17 cellular contexts compared by ENCODE assay signal in genomic region chr22:35606916-35607315, GRCh38. TPM values are rescaled to one million over a fixed set of nuclear protein-coding genes. Genes with fewer than 3 reads are reported as not detected.
DNase-seq lines count a peak whose midpoint lies in the region; ATAC-seq and TF ChIP-seq lines count a peak whose summit lies in the region.
"Had no signal": no experiment of that assay in that cellular context is flagged by ENCODE, and none has a peak within 500 bp of the region (broad histone marks: within the 10 kb centered on the region; RNA-seq: fewer than 3 reads in every experiment).

No MANE protein-coding gene starts in this region.

- H3K4me2 ChIP-seq in neural progenitor cell: no peak overlapping the region

- no peak overlapping the region for H3K9ac ChIP-seq in neural progenitor cell

- peaks cover 5% of the 10 kb centered on the region for H3K4me1 ChIP-seq in neural progenitor cell
- H3K4me1 ChIP-seq: HAP-1 had no signal

- H3F3A ChIP-seq in neural progenitor cell (ENCODE audit: low read depth): no peaks in the 10 kb centered on the region

- H3K4me1 Mint-ChIP-seq in neural progenitor cell: peaks cover 21% of the 10 kb centered on the region

- no peaks in the 10 kb centered on the region for H3K79me2 ChIP-seq in neural progenitor cell (ENCODE audit: low read depth)

- H3K27me3 Mint-ChIP-seq in neural progenitor cell (ENCODE audit: insufficient read depth, low read depth): peaks cover 9% of the 10 kb centered on the region

- no peaks in the 10 kb centered on the region for H3K9me3 Mint-ChIP-seq in neural progenitor cell
- H3K9me3 Mint-ChIP-seq: CD14-positive monocyte; CD8-positive, alpha-beta T cell had no signal

- H3K27me3 ChIP-seq in neural progenitor cell: no peaks in the 10 kb centered on the region

- no peaks in the 10 kb centered on the region for H3K36me3 Mint-ChIP-seq in neural progenitor cell
- H3K36me3 Mint-ChIP-seq: CD14-positive monocyte; CD8-positive, alpha-beta T cell had no signal

- ATAC-seq in Right ventricle myocardium superior (ENCODE audit: poor library complexity) (no peak), left cardiac atrium (no peak), left ventricle myocardium superior (no peak), GM19324 (IDR thresholded peaks at IDR 0.05; ENCODE audit: low FRiP score, unreplicated experiment) (no peak)
- ATAC-seq: CD8-positive, alpha-beta T cell had no signal

- no peaks in the 10 kb centered on the region for H4K20me1 ChIP-seq in neural progenitor cell (ENCODE audit: low read depth)

- H3K36me3 ChIP-seq in neural progenitor cell: no peaks in the 10 kb centered on the region
- H3K36me3 ChIP-seq: HAP-1 had no signal

- intact Hi-C loops in Right ventricle myocardium superior (cut with DNase I) (no loop called here), left cardiac atrium (cut with DNase I) (no loop called here), left ventricle myocardium superior (cut with micrococcal nuclease) (no loop called here)

- peak overlapping the region; percentile 83 for H3K27ac Mint-ChIP-seq in neural progenitor cell
- H3K27ac Mint-ChIP-seq: CD8-positive, alpha-beta T cell had no signal

- no peak overlapping the region for H3K4me3 Mint-ChIP-seq in neural progenitor cell
- H3K4me3 Mint-ChIP-seq: CD14-positive monocyte; CD8-positive, alpha-beta T cell had no signal

- TF ChIP-seq CTCF in neural progenitor cell (IDR thresholded peaks at IDR 0.05): no peak

- DNase-seq in Right ventricle myocardium superior (peak; percentile 34), left cardiac atrium (no peak), left ventricle myocardium superior (peak; percentile 31), neural progenitor cell (ENCODE audit: low spot score) (no peak), NCI-H2227 (lab: John Stamatoyannopoulos, UW; ENCODE audit: unreplicated experiment) (no peak)
- no peak for DNase-seq in activated naive CD4-positive, alpha-beta T cell treated with Interleukin-2 at 50 U/mL for 16 hours
- DNase-seq: CD8-positive, alpha-beta T cell; COR-L47; DMS153; DMS79 treated with DMSO at 0.1 percent for 48 hours; EL had no signal

- H3K4me3 ChIP-seq in neural progenitor cell: no peak overlapping the region
- H3K4me3 ChIP-seq: HAP-1 had no signal

- H3K9me3 ChIP-seq in neural progenitor cell (ENCODE audit: low read depth): no peaks in the 10 kb centered on the region
- H3K9me3 ChIP-seq: HAP-1 had no signal

- H3K27ac ChIP-seq in neural progenitor cell: no peak overlapping the region
- H3K27ac ChIP-seq: 22Rv1 had no signal

- no peak overlapping the region for H2AFZ ChIP-seq in neural progenitor cell (replicated peaks)

RNA-seq across cellular contexts. Expression of gene MB, which starts 10.2 kb away (rescaled TPM):
- 19,506 TPM for total RNA-seq in Right ventricle myocardium superior
- total RNA-seq in left cardiac atrium: 1,000 to 10,000 TPM; 7,141 to 7,312 TPM
- total RNA-seq in left ventricle myocardium superior: 17,299 TPM
- total RNA-seq in neural progenitor cell (ENCODE audit: low replicate concordance): 0.53 TPM in 1 of 2 replicates, not detected in the other
- total RNA-seq: CD8-positive, alpha-beta T cell; H1; HT1080 had no signal

RNA-seq across cellular contexts. Expression of gene APOL6, which starts 41.3 kb away (rescaled TPM):
- total RNA-seq in Right ventricle myocardium superior (4.7 TPM), left cardiac atrium (10 to 100 TPM; 20.6 to 23.0 TPM), left ventricle myocardium superior (5.2 TPM), neural progenitor cell (ENCODE audit: low replicate concordance) (0.03 TPM in 1 of 2 replicates, not detected in the other)

Comparison
In these comparisons a context has a peak if more than half of its experiments do, and no peak if none do; other contexts are left out.
1. DNase-seq: peak in Right ventricle myocardium superior (single experiment) and left ventricle myocardium superior (single experiment); none in left cardiac atrium (single experiment), neural progenitor cell (single experiment), NCI-H2227 (single experiment) and activated naive CD4-positive, alpha-beta T cell treated with Interleukin-2 at 50 U/mL for 16 hours (single experiment).
2. RNA of gene MB, which starts 10.2 kb away (total RNA-seq): 19,506 TPM in Right ventricle myocardium superior (single experiment), 17,299 TPM in left ventricle myocardium superior (single experiment) and 7,141 to 7,312 TPM in left cardiac atrium; 0.53 TPM in neural progenitor cell; every median in the first group is over 1,000 times any median in the second.